Comparison of ENCODE assay signal across 9 cellular contexts in genomic region chr20:16803965-16804792, GRCh38. TPM values are rescaled to one million over a fixed set of nuclear protein-coding genes. Genes with fewer than 3 reads are reported as not detected.
A peak's percentile ranks its signal among the peaks of the same experiment; 100 is the strongest.
DNase-seq lines count a peak whose midpoint lies in the region; ATAC-seq and TF ChIP-seq lines count a peak whose summit lies in the region.
"Had no signal": no experiment of that assay in that cellular context is flagged by ENCODE, and none has a peak within 500 bp of the region (broad histone marks: within the 10 kb centered on the region; RNA-seq: fewer than 3 reads in every experiment).

No MANE protein-coding gene starts in this region.

- H3K4me1 ChIP-seq in lung (ENCODE audit: control insufficient read depth in 2 of 2, insufficient read depth in 2 of 2, low read length in 2 of 2) (no peaks in the 10 kb centered on the region), stomach (no peaks in the 10 kb centered on the region)

- WGBS in lung, 2 donors: 22% methylated on average over 14 of the region's 14 CpGs
- WGBS in stomach, 5 donors: 17 to 21% (median 17%) methylated on average over 14 of the region's 14 CpGs

- peaks cover 0 to 7% of the 10 kb centered on the region in 2 donors for H3K9me3 ChIP-seq in lung (ENCODE audit: control insufficient read depth in 2 of 2, insufficient read depth in 1 of 2, low read length in 1 of 2)
- H3K9me3 ChIP-seq in stomach: no peaks in the 10 kb centered on the region
- H3K9me3 ChIP-seq: neutrophil had no signal

- DNase-seq in COLO668 (lab: John Stamatoyannopoulos, UW; ENCODE audit: unreplicated experiment): peak; percentile 66
- peak; percentile 38 for DNase-seq in NCI-H1694 (lab: John Stamatoyannopoulos, UW)
- DNase-seq in coronary artery (ENCODE audit: low spot score): no peak
- DNase-seq in lung (ENCODE audit: low spot score): peak; percentile 67
- peak; percentile 54 for DNase-seq in stomach

- H3K27ac ChIP-seq in VCaP (no peak overlapping the region), coronary artery (no peak overlapping the region), lung (ENCODE audit: low read depth in 1 of 2, low read length in 1 of 2) (no peak overlapping the region), stomach (no peak overlapping the region)
- H3K27ac ChIP-seq: neutrophil had no signal

- H3K36me3 ChIP-seq in lung (ENCODE audit: control insufficient read depth in 2 of 2, insufficient read depth in 2 of 2, low read length in 2 of 2) (no peaks in the 10 kb centered on the region), stomach (no peaks in the 10 kb centered on the region)
- H3K36me3 ChIP-seq: neutrophil had no signal

- TF ChIP-seq EP300 in stomach (IDR thresholded peaks at IDR 0.05): no peak

- H3K4me3 ChIP-seq in coronary artery: no peak overlapping the region
- no peak overlapping the region for H3K4me3 ChIP-seq in lung
- no peak overlapping the region for H3K4me3 ChIP-seq in stomach

- intact Hi-C loops in stomach (cut with DNase I; ENCODE audit: low total_unique reads): loop anchor here (5.0 kb wide), 1 partner anchor 628 kb away; no protein-coding TSS in a partner anchor

- peaks cover 3% of the 10 kb centered on the region for H3K27me3 ChIP-seq in lung (ENCODE audit: control insufficient read depth, insufficient read depth)
- H3K27me3 ChIP-seq in stomach: peaks cover 0 to 78% (median 15%) of the 10 kb centered on the region in 3 donors

- TF ChIP-seq POLR2A in stomach (IDR thresholded peaks at IDR 0.05): no peak

- TF ChIP-seq CTCF in VCaP (conservative IDR thresholded peaks at IDR 0.05) (peak; percentile 97), coronary artery (IDR thresholded peaks at IDR 0.05) (peak; percentile 43), lung (IDR thresholded peaks at IDR 0.05; ENCODE audit: control extremely low read depth, extremely low read depth) (peak; percentile 43), stomach (IDR thresholded peaks at IDR 0.05) (peak in 5 of 7 experiments; percentile 12 to 76 (median 69))

- ATAC-seq in GM21723 (IDR thresholded peaks at IDR 0.05; ENCODE audit: unreplicated experiment) (peak; percentile 68), lung (ENCODE audit: insufficient read depth, low FRiP score) (peak; percentile 66), HG03097 (IDR thresholded peaks at IDR 0.05; ENCODE audit: low FRiP score, unreplicated experiment) (no peak)

RNA-seq across cellular contexts. Expression of gene OTOR, which starts 56.0 kb away (rescaled TPM):
- not detected for total RNA-seq in lung
- not detected for polyA plus RNA-seq in lung
- not detected for total RNA-seq in stomach
- not detected for polyA plus RNA-seq in stomach

Comparison
In these comparisons a context has a peak if more than half of its experiments do, and no peak if none do; other contexts are left out.
1. CTCF ChIP-seq: peak in every context shown above with its lines; median percentile 97 in VCaP; 69 in stomach; 43 in coronary artery; 43 in lung.